31 cellular contexts compared by ENCODE assay signal in the genomic region with DNA sequence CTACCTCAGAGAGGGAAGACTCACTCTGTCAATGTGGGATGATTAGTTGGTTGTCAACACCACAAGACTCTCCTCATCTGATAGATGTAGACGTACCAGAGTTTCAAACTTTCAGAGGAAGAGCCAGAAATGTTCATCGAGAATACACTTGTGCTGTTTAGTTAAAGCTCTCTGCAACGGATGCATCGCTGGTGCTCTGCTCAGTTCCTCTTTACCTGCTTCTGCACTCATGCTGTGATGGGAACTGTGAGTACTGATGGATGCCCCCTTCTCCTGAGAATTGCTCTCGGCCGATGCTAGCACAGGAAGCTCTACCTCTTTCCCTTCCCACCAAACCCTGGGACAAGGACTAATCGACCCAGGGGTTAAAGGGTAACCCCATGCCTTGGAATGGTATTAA. TPM values are rescaled to one million over a fixed set of nuclear protein-coding genes. Genes with fewer than 3 reads are reported as not detected.
"Had no signal": no experiment of that assay in that cellular context is flagged by ENCODE, and none has a peak within 500 bp of the region (broad histone marks: within the 10 kb centered on the region; RNA-seq: fewer than 3 reads in every experiment).

No MANE protein-coding gene starts in this region.

- H3K4me1 ChIP-seq: ascending aorta, body of pancreas had no signal

- ATAC-seq: activated naive CD4-positive, alpha-beta T cell treated with anti-CD3 and anti-CD28 coated beads, Interleukin-2, amount 50 U/mL, for 72 hours; activated naive CD8-positive, alpha-beta T cell treated with anti-CD3 and anti-CD28 coated beads, Interleukin-2, amount 50 U/mL, for 24 hours; activated T-cell treated with anti-CD3 and anti-CD28 coated beads, Interleukin-2, amount 50 U/mL, for 4 hours; body of pancreas; T-helper 17 cell; WTC11 had no signal

- H3K36me3 Mint-ChIP-seq: activated CD4-positive, alpha-beta memory T cell treated with anti-CD3 and anti-CD28 coated beads for 36 hours; activated naive CD4-positive, alpha-beta T cell treated with anti-CD3 and anti-CD28 coated beads, Interleukin-2, amount 50 U/mL, for 72 hours; WTC11 had no signal

- H2AFZ ChIP-seq: PC-9 had no signal

- H3K4me2 ChIP-seq: PC-9 had no signal

- H3K27me3 ChIP-seq: ascending aorta, body of pancreas had no signal

- H3K27ac Mint-ChIP-seq: activated CD4-positive, alpha-beta memory T cell treated with anti-CD3 and anti-CD28 coated beads for 36 hours; activated naive CD8-positive, alpha-beta T cell treated with anti-CD3 and anti-CD28 coated beads, Interleukin-2, amount 50 U/mL, for 24 hours; T-helper 17 cell; WTC11 had no signal

- H3K9me3 ChIP-seq: ascending aorta, body of pancreas had no signal

- H3K4me3 Mint-ChIP-seq: activated CD4-positive, alpha-beta memory T cell treated with anti-CD3 and anti-CD28 coated beads for 36 hours; activated naive CD8-positive, alpha-beta T cell treated with anti-CD3 and anti-CD28 coated beads, Interleukin-2, amount 50 U/mL, for 24 hours; activated T-cell treated with anti-CD3 and anti-CD28 coated beads, Interleukin-2, amount 50 U/mL, for 4 hours; T-helper 17 cell; WTC11 had no signal

- H3K36me3 ChIP-seq: ascending aorta had no signal

- H3K9me3 Mint-ChIP-seq: activated CD4-positive, alpha-beta memory T cell treated with anti-CD3 and anti-CD28 coated beads for 36 hours; activated naive CD4-positive, alpha-beta T cell treated with anti-CD3 and anti-CD28 coated beads, Interleukin-2, amount 50 U/mL, for 72 hours; activated naive CD8-positive, alpha-beta T cell treated with anti-CD3 and anti-CD28 coated beads, Interleukin-2, amount 50 U/mL, for 24 hours; activated T-cell treated with anti-CD3 and anti-CD28 coated beads, Interleukin-2, amount 50 U/mL, for 4 hours; WTC11 had no signal

- H3K27me3 Mint-ChIP-seq: activated CD4-positive, alpha-beta memory T cell treated with anti-CD3 and anti-CD28 coated beads for 36 hours; activated naive CD8-positive, alpha-beta T cell treated with anti-CD3 and anti-CD28 coated beads, Interleukin-2, amount 50 U/mL, for 24 hours had no signal

- H3K4me1 Mint-ChIP-seq: activated naive CD8-positive, alpha-beta T cell treated with anti-CD3 and anti-CD28 coated beads, Interleukin-2, amount 50 U/mL, for 24 hours; T-helper 17 cell had no signal

- H3K27ac ChIP-seq: ascending aorta, body of pancreas, PC-9 had no signal

- DNase-seq: activated CD4-positive, alpha-beta memory T cell treated with anti-CD3 and anti-CD28 coated beads for 36 hours; activated CD4-positive, alpha-beta T cell treated with anti-CD3 and anti-CD28 coated beads for 48 hours; activated CD4-positive, CD25-positive, alpha-beta regulatory T cell treated with anti-CD3 and anti-CD28 coated beads, Interleukin-2, amount 50 U/mL, for 72 hours; activated CD8-positive, alpha-beta memory T cell treated with anti-CD3 and anti-CD28 coated beads for 24 hours; activated effector memory CD4-positive, alpha-beta T cell treated with anti-CD3 and anti-CD28 coated beads, Interleukin-2, amount 50 U/mL, for 16 hours; activated naive CD4-positive, alpha-beta T cell treated with Interleukin-2 at 50 U/mL for 16 hours; activated naive CD8-positive, alpha-beta T cell treated with anti-CD3 and anti-CD28 coated beads, Interleukin-2, amount 50 U/mL, for 24 hours; activated T-cell treated with anti-CD3 and anti-CD28 coated beads, Interleukin-2, amount 50 U/mL, for 4 hours; amniotic stem cell; body of pancreas; central memory CD4-positive, alpha-beta T cell; NCI-H1048; NCI-H146; NCI-H1930; NCI-H2107; NCI-H2171 treated with DMSO at 0.1 percent for 48 hours; NCI-H226; NCI-H526; NCI-H774; PC-9; SIG-M5; T-helper 17 cell; T-helper 9 cell had no signal

- H3K4me3 ChIP-seq: ascending aorta, body of pancreas, PC-9 had no signal

RNA-seq across cellular contexts. Expression of gene CCDC54, which starts 51.8 kb away (rescaled TPM):
- total RNA-seq: activated CD4-positive, alpha-beta memory T cell treated with anti-CD3 and anti-CD28 coated beads for 36 hours; activated naive CD4-positive, alpha-beta T cell treated with anti-CD3 and anti-CD28 coated beads, Interleukin-2, amount 50 U/mL, for 72 hours; activated T-cell treated with anti-CD3 and anti-CD28 coated beads, Interleukin-2, amount 50 U/mL, for 4 hours; ascending aorta; body of pancreas; bronchial epithelial cell; chondrocyte; LHCN-M2; M059J; NCI-H460; PC-9; T-helper 17 cell; WTC11 had no signal
